Comparison of ENCODE assay signal across 11 cellular contexts in genomic region chr11:46353706-46354105, GRCh38. TPM values are rescaled to one million over a fixed set of nuclear protein-coding genes. Genes with fewer than 3 reads are reported as not detected.
DNase-seq lines count a peak whose midpoint lies in the region; ATAC-seq, FAIRE-seq and TF ChIP-seq lines count a peak whose summit lies in the region.
"Had no signal": no experiment of that assay in that cellular context is flagged by ENCODE, and none has a peak within 500 bp of the region (broad histone marks: within the 10 kb centered on the region; RNA-seq: fewer than 3 reads in every experiment).

No MANE protein-coding gene starts in this region.

- H3K4me1 ChIP-seq in muscle layer of duodenum (ENCODE audit: control insufficient read depth in 1 of 2, insufficient read depth in 2 of 2, low read length in 2 of 2) = peaks cover 8 to 36% of the 10 kb centered on the region in 2 donors
- peaks cover 44 to 98% (median 91%) of the 10 kb centered on the region in 4 donors for H3K4me1 ChIP-seq in stomach
- peaks cover 6 to 58% (median 40%) of the 10 kb centered on the region in 3 donors for H3K4me1 ChIP-seq in pancreas

- WGBS in stomach, 5 donors = 48 to 59% (median 56%) methylated on average over 3 to 9 of the region's 9 CpGs
- 71 to 74% methylated on average over 9 of the region's 9 CpGs for WGBS in pancreas, 2 donors

- intact Hi-C loops in stomach (cut with DNase I; ENCODE audit: low total_unique reads) = no loop called here
- intact Hi-C loops in pancreas (cut with DNase I) = no loop called here

- H3K27me3 ChIP-seq in muscle layer of duodenum (ENCODE audit: low read depth, low read length) (no peaks in the 10 kb centered on the region), stomach (no peaks in the 10 kb centered on the region), pancreas (no peaks in the 10 kb centered on the region)

- TF ChIP-seq CTCF in stomach (IDR thresholded peaks at IDR 0.05) = no peak
- TF ChIP-seq CTCF in D721Med (IDR thresholded peaks at IDR 0.05; ENCODE audit: insufficient read depth, missing control alignments) = no peak
- no peak for TF ChIP-seq CTCF in pancreas (IDR thresholded peaks at IDR 0.05)

- H3K27ac Mint-ChIP-seq in activated T-helper 17 cell treated with anti-CD3 and anti-CD28 coated beads, Interleukin-2, amount 50 U/mL, for 72 hours = peak overlapping the region; percentile 93
- H3K27ac Mint-ChIP-seq: memory B cell had no signal

- H3K4me3 Mint-ChIP-seq in activated T-helper 17 cell treated with anti-CD3 and anti-CD28 coated beads, Interleukin-2, amount 50 U/mL, for 72 hours = peak overlapping the region; percentile 92
- H3K4me3 Mint-ChIP-seq: memory B cell had no signal

- FAIRE-seq in D721Med (lab: Jason Lieb, UNC) (no peak), pancreas (lab: Jason Lieb, UNC) (no peak)
- FAIRE-seq: frontal cortex had no signal

- H3K36me3 ChIP-seq in muscle layer of duodenum (ENCODE audit: control insufficient read depth in 1 of 2, insufficient read depth in 2 of 2, low read length in 2 of 2) (no peaks in the 10 kb centered on the region), stomach (peaks cover 0 to 17% (median 5%) of the 10 kb centered on the region in 4 donors), pancreas (no peaks in the 10 kb centered on the region)

- H3K27ac ChIP-seq in muscle layer of duodenum (ENCODE audit: low read length) = peak overlapping the region; percentile 47
- peak overlapping the region; percentile 9 to 90 (median 78) for H3K27ac ChIP-seq in stomach
- peak overlapping the region in 1 of 4 donors; percentile 12 for H3K27ac ChIP-seq in pancreas

- peak; percentile 43 for DNase-seq in activated T-cell treated with anti-CD3 and anti-CD28 coated beads for 24 hours (ENCODE audit: low read depth)
- DNase-seq in activated T-cell treated with anti-CD3 and anti-CD28 coated beads, Interleukin-2, amount 50 U/mL, for 1 hour = no peak
- no peak for DNase-seq in stomach
- DNase-seq in D721Med (ENCODE audit: insufficient read length, low spot score) = no peak
- DNase-seq in pancreas = no peak
- DNase-seq: NCI-H510A had no signal

- no peak overlapping the region for H3K4me3 ChIP-seq in muscle layer of duodenum (ENCODE audit: low read depth in 1 of 2, low read length in 2 of 2)
- no peak overlapping the region for H3K4me3 ChIP-seq in stomach
- H3K4me3 ChIP-seq in pancreas = no peak overlapping the region

- H3K27me3 Mint-ChIP-seq in activated T-helper 17 cell treated with anti-CD3 and anti-CD28 coated beads, Interleukin-2, amount 50 U/mL, for 72 hours = no peaks in the 10 kb centered on the region
- H3K27me3 Mint-ChIP-seq: memory B cell had no signal

- no peak for TF ChIP-seq POLR2A in stomach (IDR thresholded peaks at IDR 0.05)

- no peaks in the 10 kb centered on the region for H3K9me3 ChIP-seq in muscle layer of duodenum (ENCODE audit: control insufficient read depth in 1 of 2, low read length in 2 of 2)
- no peaks in the 10 kb centered on the region for H3K9me3 ChIP-seq in stomach
- no peaks in the 10 kb centered on the region for H3K9me3 ChIP-seq in pancreas

- H3K9me3 Mint-ChIP-seq in activated T-helper 17 cell treated with anti-CD3 and anti-CD28 coated beads, Interleukin-2, amount 50 U/mL, for 72 hours = no peaks in the 10 kb centered on the region
- H3K9me3 Mint-ChIP-seq: memory B cell had no signal

- no peak for TF ChIP-seq EP300 in stomach (IDR thresholded peaks at IDR 0.05)

- peaks cover 56% of the 10 kb centered on the region for H3K4me1 Mint-ChIP-seq in activated T-helper 17 cell treated with anti-CD3 and anti-CD28 coated beads, Interleukin-2, amount 50 U/mL, for 72 hours

- peak; percentile 44 for ATAC-seq in activated T-helper 17 cell treated with anti-CD3 and anti-CD28 coated beads, Interleukin-2, amount 50 U/mL, for 72 hours (replicated peaks)
- ATAC-seq in HG03175 (IDR thresholded peaks at IDR 0.05; ENCODE audit: unreplicated experiment) (no peak), pancreas (no peak)

- peaks cover 9% of the 10 kb centered on the region for H3K36me3 Mint-ChIP-seq in activated T-helper 17 cell treated with anti-CD3 and anti-CD28 coated beads, Interleukin-2, amount 50 U/mL, for 72 hours (ENCODE audit: low read depth)

RNA-seq across cellular contexts. Expression of gene DGKZ, which starts 6.4 kb away (rescaled TPM):
- 100 to 1,000 TPM in 1 of 2 donors, 10 to 100 TPM in 1; 78.9 to 100 TPM for total RNA-seq in activated T-helper 17 cell treated with anti-CD3 and anti-CD28 coated beads, Interleukin-2, amount 50 U/mL, for 72 hours
- total RNA-seq in stomach (100 to 1,000 TPM in 3 of 5 donors, 10 to 100 TPM in 2; 24.0 to 405 (median 102) TPM), pancreas (10 to 100 TPM; 34.1 to 46.3 (median 35.0) TPM)
- polyA plus RNA-seq in stomach (10 to 100 TPM; 26.9 to 47.5 (median 35.0) TPM), pancreas (10 to 100 TPM; 81.1 to 88.8 TPM)

RNA-seq across cellular contexts. Expression of gene MDK, which starts 27.8 kb away (rescaled TPM):
- total RNA-seq in activated T-helper 17 cell treated with anti-CD3 and anti-CD28 coated beads, Interleukin-2, amount 50 U/mL, for 72 hours = 10 to 100 TPM in 1 of 2 donors, 1 to 10 TPM in 1; 8.5 to 12.9 TPM
- total RNA-seq in stomach (100 to 1,000 TPM in 1 of 5 donors, 10 to 100 TPM in 3, 1 to 10 TPM in 1; 5.5 to 151 (median 21.0) TPM), pancreas (10 to 100 TPM in 4 of 6 donors, 1 to 10 TPM in 2; 4.3 to 84.4 (median 16.5) TPM)
- polyA plus RNA-seq in stomach (10 to 100 TPM; 22.5 to 56.5 (median 29.2) TPM), pancreas (10 to 100 TPM; 23.6 to 66.5 TPM)

RNA-seq across cellular contexts. Expression of gene CHRM4, which starts 37.9 kb away (rescaled TPM):
- total RNA-seq in activated T-helper 17 cell treated with anti-CD3 and anti-CD28 coated beads, Interleukin-2, amount 50 U/mL, for 72 hours = 1 to 10 TPM in 1 of 2 donors, under 1 TPM in 1; 0.90 to 6.1 TPM
- total RNA-seq in stomach = 1 to 10 TPM in 1 of 5 donors, under 1 TPM in 1, not detected in 3; 0.37 to 2.8 TPM
- not detected for polyA plus RNA-seq in stomach
- under 1 TPM; 0.08 to 0.62 (median 0.20) TPM for total RNA-seq in pancreas
- polyA plus RNA-seq in pancreas = under 1 TPM in 1 of 2 donors, not detected in 1; 0.66 TPM
